Comparison of ENCODE assay signal across 8 cellular contexts in the genomic region with DNA sequence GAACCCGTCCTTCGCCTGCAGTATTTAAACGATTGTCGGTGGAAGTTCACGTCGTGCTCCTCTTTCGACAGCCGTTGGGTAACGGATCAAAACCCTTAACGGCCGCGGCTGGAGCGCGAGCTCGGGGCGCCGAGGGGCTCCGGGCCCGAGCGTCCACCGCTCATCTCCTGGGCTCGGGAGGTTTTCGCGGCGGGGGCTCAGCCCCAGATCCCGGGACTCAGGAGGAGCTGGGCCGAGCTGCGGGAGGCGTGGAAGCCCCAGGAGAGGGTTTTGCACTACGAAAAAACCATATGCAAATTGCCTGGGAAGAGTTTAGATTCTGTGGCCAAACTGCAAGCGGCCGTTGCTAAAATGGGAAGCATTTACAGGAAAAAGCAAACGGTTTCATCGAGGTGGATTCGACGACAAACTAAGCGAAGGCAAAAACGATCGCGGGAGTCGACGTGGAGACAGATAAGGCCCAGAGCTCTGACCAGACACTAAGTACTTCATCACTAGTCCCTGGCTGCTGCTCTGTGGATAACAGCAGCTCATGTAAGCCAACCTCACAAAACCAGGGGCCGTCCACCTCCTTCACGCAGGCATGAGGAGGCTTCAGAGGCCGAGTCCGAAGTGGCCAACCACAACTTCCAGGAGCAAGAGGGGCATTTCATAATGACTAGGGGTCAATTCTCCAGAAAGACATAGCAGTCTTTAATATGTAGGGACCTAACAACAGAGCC.
DNase-seq lines count a peak whose midpoint lies in the region; ATAC-seq and TF ChIP-seq lines count a peak whose summit lies in the region.

No MANE protein-coding gene starts in this region.

- no peak overlapping the region for H3K27ac Mint-ChIP-seq in activated T-helper 17 cell treated with anti-CD3 and anti-CD28 coated beads, Interleukin-2, amount 50 U/mL, for 72 hours

- H3K4me3 ChIP-seq in AG09309 (ENCODE audit: control insufficient read depth, low read depth, low read length) = peak overlapping the region; percentile 5
- peak overlapping the region in 9 of 10 donors; percentile 22 to 57 (median 48) for H3K4me3 ChIP-seq in heart right ventricle

- peaks cover 5% of the 10 kb centered on the region for H3K9me3 Mint-ChIP-seq in activated T-helper 17 cell treated with anti-CD3 and anti-CD28 coated beads, Interleukin-2, amount 50 U/mL, for 72 hours

- 11 to 18% methylated on average over 46 of the region's 46 CpGs for WGBS in heart right ventricle, 2 donors

- peaks cover 0 to 13% (median 0%) of the 10 kb centered on the region in 7 donors for H3K27me3 ChIP-seq in heart right ventricle

- peaks cover 0 to 11% (median 0%) of the 10 kb centered on the region in 11 donors for H3K9me3 ChIP-seq in heart right ventricle

- ATAC-seq in activated T-helper 17 cell treated with anti-CD3 and anti-CD28 coated beads, Interleukin-2, amount 50 U/mL, for 72 hours (replicated peaks) = no peak
- ATAC-seq in heart right ventricle = peak in 3 of 8 donors; percentile 11 to 43 (median 33)
- peak; percentile 55 for ATAC-seq in omental fat pad (ENCODE audit: low FRiP score)
- ATAC-seq in HG03025 (IDR thresholded peaks at IDR 0.05; ENCODE audit: low FRiP score, unreplicated experiment) = no peak

- no peak for TF ChIP-seq CTCF in AG09309 (IDR thresholded peaks at IDR 0.05; ENCODE audit: control insufficient read depth, insufficient read depth, low read depth, low read length, missing control alignments)
- no peak for TF ChIP-seq CTCF in heart right ventricle (IDR thresholded peaks at IDR 0.05)
- TF ChIP-seq CTCF in omental fat pad (IDR thresholded peaks at IDR 0.05) = no peak

- peaks cover 41% of the 10 kb centered on the region for H3K27me3 Mint-ChIP-seq in activated T-helper 17 cell treated with anti-CD3 and anti-CD28 coated beads, Interleukin-2, amount 50 U/mL, for 72 hours

- no peak overlapping the region for H3K27ac ChIP-seq in heart right ventricle

- H3K36me3 ChIP-seq in heart right ventricle = no peaks in the 10 kb centered on the region

- no peaks in the 10 kb centered on the region for H3K36me3 Mint-ChIP-seq in activated T-helper 17 cell treated with anti-CD3 and anti-CD28 coated beads, Interleukin-2, amount 50 U/mL, for 72 hours (ENCODE audit: low read depth)

- peaks cover 0 to 10% (median 0%) of the 10 kb centered on the region in 9 donors for H3K4me1 ChIP-seq in heart right ventricle

- intact Hi-C loops in heart right ventricle (cut with DNase I) = no loop called here

- no peaks in the 10 kb centered on the region for H3K4me1 Mint-ChIP-seq in activated T-helper 17 cell treated with anti-CD3 and anti-CD28 coated beads, Interleukin-2, amount 50 U/mL, for 72 hours

- no peak for DNase-seq in AG09309 (ENCODE audit: low read depth)
- DNase-seq in heart right ventricle = no peak
- DNase-seq in omental fat pad (ENCODE audit: low spot score) = no peak
- no peak for DNase-seq in glomerular visceral epithelial cell (ENCODE audit: extremely low spot score)
- DNase-seq in NCI-H1105 (lab: John Stamatoyannopoulos, UW) = no peak
- no peak for DNase-seq in SK-N-DZ (ENCODE audit: low spot score)

- H3K4me3 Mint-ChIP-seq in activated T-helper 17 cell treated with anti-CD3 and anti-CD28 coated beads, Interleukin-2, amount 50 U/mL, for 72 hours = peak overlapping the region; percentile 13
